Comparison of ENCODE assay signal across 14 cellular contexts in genomic region chr14:68956728-68957127, GRCh38. TPM values are rescaled to one million over a fixed set of nuclear protein-coding genes. Genes with fewer than 3 reads are reported as not detected.
DNase-seq lines count a peak whose midpoint lies in the region; ATAC-seq and TF ChIP-seq lines count a peak whose summit lies in the region.
"Had no signal": no experiment of that assay in that cellular context is flagged by ENCODE, and none has a peak within 500 bp of the region (broad histone marks: within the 10 kb centered on the region; RNA-seq: fewer than 3 reads in every experiment).

No MANE protein-coding gene starts in this region.

- H3K9me3 ChIP-seq in CD4-positive, alpha-beta T cell (ENCODE audit: control insufficient read depth, low read length) = no peaks in the 10 kb centered on the region
- H3K9me3 ChIP-seq in fibroblast of lung (ENCODE audit: control insufficient read depth, insufficient read depth, low read depth, low read length) (no peaks in the 10 kb centered on the region), smooth muscle cell (replicated peaks; ENCODE audit: low read depth) (no peaks in the 10 kb centered on the region)
- H3K9me3 ChIP-seq: lower lobe of right lung had no signal

- H3K9ac ChIP-seq in fibroblast of lung (ENCODE audit: insufficient read depth, low read length) (no peak overlapping the region), smooth muscle cell (ENCODE audit: low read depth) (no peak overlapping the region)

- peaks cover 40% of the 10 kb centered on the region for H3K36me3 Mint-ChIP-seq in CD4-positive, alpha-beta T cell (ENCODE audit: low read depth)
- H3K36me3 Mint-ChIP-seq in WTC11 = peaks cover 7% of the 10 kb centered on the region; the same call in 1 of the 2 replicates
- H3K36me3 Mint-ChIP-seq: activated CD4-positive, alpha-beta memory T cell treated with anti-CD3 and anti-CD28 coated beads for 36 hours had no signal

- peaks cover 94% of the 10 kb centered on the region for H3K4me1 Mint-ChIP-seq in CD4-positive, alpha-beta T cell (ENCODE audit: low read depth)
- peaks cover 63% of the 10 kb centered on the region for H3K4me1 Mint-ChIP-seq in WTC11

- POLR2A ChIA-PET in CD4-positive, alpha-beta T cell (lab: Charles Lee) = interaction anchor here (0.9 to 4.4 kb wide), 4 partner anchors 9 to 20 kb away, joined by 3 to 37 read pairs (median 5); no protein-coding TSS in a partner anchor
- POLR2A ChIA-PET in WTC11 (lab: Charles Lee) = interaction anchor here (0.8 to 1.3 kb wide), 2 partner anchors 9 to 28 kb away, joined by 3 to 4 read pairs; no protein-coding TSS in a partner anchor

- no peak for DNase-seq in CD4-positive, alpha-beta T cell
- no peak for DNase-seq in WTC11 (ENCODE audit: low spot score)
- DNase-seq in fibroblast of lung (ENCODE audit: low read depth in 2 of 2) = no peak
- DNase-seq in smooth muscle cell (lab: John Stamatoyannopoulos, UW; ENCODE audit: unreplicated experiment) = no peak
- DNase-seq in NCI-H146 treated with DMSO at 0.1 percent for 48 hours (lab: John Stamatoyannopoulos, UW; ENCODE audit: unreplicated experiment) = no peak
- DNase-seq in NOMO-1 treated with DMSO at 0.1 percent for 48 hours (lab: John Stamatoyannopoulos, UW; ENCODE audit: unreplicated experiment) = no peak
- DNase-seq: activated CD4-positive, alpha-beta memory T cell treated with anti-CD3 and anti-CD28 coated beads for 36 hours; effector memory CD4-positive, alpha-beta T cell; lower lobe of right lung; stimulated activated CD4-positive, alpha-beta T cell treated with anti-CD3 and anti-CD28 coated beads, Interleukin-2, amount 100 ng/mL, for 48 hours; stimulated activated naive CD4-positive, alpha-beta T cell had no signal

- WGBS in smooth muscle cell (ENCODE audit: low lambda C conversion rate) = 63% methylated on average over 3 of the region's 3 CpGs

- H3K4me1 ChIP-seq in fibroblast of lung (ENCODE audit: control insufficient read depth, extremely low read depth, insufficient read depth, low read length) = peaks cover 65% of the 10 kb centered on the region
- H3K4me1 ChIP-seq in smooth muscle cell (ENCODE audit: low read depth) = peaks cover 49% of the 10 kb centered on the region

- CTCF ChIA-PET in CD4-positive, alpha-beta T cell (lab: Charles Lee) = interaction anchor here (1.6 kb wide), 1 partner anchor 11 kb away, joined by 3 read pairs; no protein-coding TSS in a partner anchor
- CTCF ChIA-PET in WTC11 (lab: Charles Lee) = interaction anchor here (1.0 to 3.3 kb wide), 2 partner anchors 15 to 19 kb away, joined by 3 to 10 read pairs; no protein-coding TSS in a partner anchor

- H3K27me3 Mint-ChIP-seq in CD4-positive, alpha-beta T cell = no peaks in the 10 kb centered on the region
- H3K27me3 Mint-ChIP-seq in WTC11 (ENCODE audit: low read depth) = no peaks in the 10 kb centered on the region
- H3K27me3 Mint-ChIP-seq: activated CD4-positive, alpha-beta memory T cell treated with anti-CD3 and anti-CD28 coated beads for 36 hours had no signal

- H3K4me3 ChIP-seq in fibroblast of lung (replicated peaks in 1 of 4; ENCODE audit: control extremely low read depth in 1 of 4, insufficient read depth in 1 of 4, low read depth in 3 of 4, low read length in 4 of 4) = no peak overlapping the region
- H3K4me3 ChIP-seq in smooth muscle cell = no peak overlapping the region
- H3K4me3 ChIP-seq: lower lobe of right lung had no signal

- peak overlapping the region; percentile 9 for H3K4me2 ChIP-seq in fibroblast of lung (ENCODE audit: extremely low read depth, insufficient read depth, low read length)
- H3K4me2 ChIP-seq in smooth muscle cell = peak overlapping the region; percentile 41

- TF ChIP-seq CTCF in CD4-positive, alpha-beta T cell (IDR thresholded peaks at IDR 0.05) = no peak
- no peak for TF ChIP-seq CTCF in WTC11 (IDR thresholded peaks at IDR 0.05)
- TF ChIP-seq CTCF in fibroblast of lung (conservative IDR thresholded peaks at IDR 0.05 in 1 of 2, IDR thresholded peaks at IDR 0.05 in 1 of 2; ENCODE audit: low read depth in 1 of 2, low read length in 2 of 2) = no peak
- TF ChIP-seq CTCF in smooth muscle cell (IDR thresholded peaks at IDR 0.05; ENCODE audit: borderline replicate concordance, insufficient read depth, poor library complexity, severe bottlenecking) = no peak

- H3K27ac ChIP-seq in CD4-positive, alpha-beta T cell (ENCODE audit: low read depth, low read length) = no peak overlapping the region
- peak overlapping the region; percentile 46 for H3K27ac ChIP-seq in fibroblast of lung (ENCODE audit: insufficient read depth, low read length)
- H3K27ac ChIP-seq in smooth muscle cell (ENCODE audit: low read depth) = peak overlapping the region; percentile 96
- H3K27ac ChIP-seq: lower lobe of right lung had no signal

- H3K27me3 ChIP-seq in CD4-positive, alpha-beta T cell (ENCODE audit: control insufficient read depth, insufficient read depth, low read length) = no peaks in the 10 kb centered on the region
- H3K27me3 ChIP-seq in fibroblast of lung (ENCODE audit: control insufficient read depth, insufficient read depth, low read length) (no peaks in the 10 kb centered on the region), smooth muscle cell (ENCODE audit: low read depth) (no peaks in the 10 kb centered on the region)

- H2AFZ ChIP-seq in fibroblast of lung (ENCODE audit: low read length) (no peak overlapping the region), smooth muscle cell (ENCODE audit: low read depth) (no peak overlapping the region)

- H3K36me3 ChIP-seq in fibroblast of lung (ENCODE audit: control insufficient read depth, insufficient read depth, low read length) (peaks cover 11% of the 10 kb centered on the region), smooth muscle cell (ENCODE audit: low read depth) (no peaks in the 10 kb centered on the region)
- H3K36me3 ChIP-seq: lower lobe of right lung had no signal

- no peaks in the 10 kb centered on the region for H3K9me3 Mint-ChIP-seq in CD4-positive, alpha-beta T cell
- H3K9me3 Mint-ChIP-seq in WTC11 = no peaks in the 10 kb centered on the region
- H3K9me3 Mint-ChIP-seq: activated CD4-positive, alpha-beta memory T cell treated with anti-CD3 and anti-CD28 coated beads for 36 hours; T-helper 2 cell treated with Interferon-gamma antibody and Interleukin-4, amounts not matched to agents 5 μg/mL and 100 μg/mL, for 36 hours had no signal

- H4K20me1 ChIP-seq in fibroblast of lung (ENCODE audit: control insufficient read depth, extremely low read depth, insufficient read depth, low read length) (peaks cover 3% of the 10 kb centered on the region), smooth muscle cell (ENCODE audit: low read depth) (peaks cover 100% of the 10 kb centered on the region)

- ATAC-seq in CD4-positive, alpha-beta T cell (ENCODE audit: poor library complexity) = no peak
- ATAC-seq in WTC11 (no peak), GM21717 (IDR thresholded peaks at IDR 0.05; ENCODE audit: unreplicated experiment) (no peak), HG03045 (IDR thresholded peaks at IDR 0.05; ENCODE audit: unreplicated experiment) (no peak)
- ATAC-seq: lower lobe of right lung had no signal

- H3K79me2 ChIP-seq in fibroblast of lung (ENCODE audit: control insufficient read depth, insufficient read depth, low read length) = peaks cover 97% of the 10 kb centered on the region
- H3K79me2 ChIP-seq in smooth muscle cell (ENCODE audit: low read depth) = peaks cover 91% of the 10 kb centered on the region

- H3K4me3 Mint-ChIP-seq in CD4-positive, alpha-beta T cell = peak overlapping the region; percentile 53
- no peak overlapping the region for H3K4me3 Mint-ChIP-seq in WTC11
- H3K4me3 Mint-ChIP-seq: activated CD4-positive, alpha-beta memory T cell treated with anti-CD3 and anti-CD28 coated beads for 36 hours; T-helper 2 cell treated with Interferon-gamma antibody and Interleukin-4, amounts not matched to agents 5 μg/mL and 100 μg/mL, for 36 hours had no signal

- peaks cover 80% of the 10 kb centered on the region for H3F3A ChIP-seq in smooth muscle cell (ENCODE audit: low read depth)

- intact Hi-C loops in CD4-positive, alpha-beta T cell (cut with DNase I, micrococcal nuclease) = no loop called here

- H3K27ac Mint-ChIP-seq in CD4-positive, alpha-beta T cell = peak overlapping the region; percentile 70
- 0 out of 2 replicates have a peak overlapping the region, but pooled peaks have one; percentile 11 for H3K27ac Mint-ChIP-seq in WTC11
- H3K27ac Mint-ChIP-seq: activated CD4-positive, alpha-beta memory T cell treated with anti-CD3 and anti-CD28 coated beads for 36 hours; T-helper 2 cell treated with Interferon-gamma antibody and Interleukin-4, amounts not matched to agents 5 μg/mL and 100 μg/mL, for 36 hours had no signal

TF ChIP-seq in WTC11, 78 proteins besides CTCF, POLR2A, EP300 and RAD21 (continues in another document):
- TF ChIP-seq ELF4 (CRISPR knock-in tag; IDR thresholded peaks at IDR 0.05; ENCODE audit: low read depth) = no peak
- TF ChIP-seq IRF1 (CRISPR knock-in tag; IDR thresholded peaks at IDR 0.05) = no peak
- TF ChIP-seq ZNF423 (CRISPR knock-in tag; IDR thresholded peaks at IDR 0.05) = no peak
- no peak for TF ChIP-seq GRHL2 (CRISPR knock-in tag; IDR thresholded peaks at IDR 0.05; ENCODE audit: insufficient replicate concordance, severe bottlenecking)
- no peak for TF ChIP-seq ZBTB43 (CRISPR knock-in tag; IDR thresholded peaks at IDR 0.05)

RNA-seq across cellular contexts. Expression of gene ACTN1, which starts 22.4 kb away (rescaled TPM):
- total RNA-seq in CD4-positive, alpha-beta T cell = 100 to 1,000 TPM; 128 to 143 TPM
- total RNA-seq in WTC11 (2021) = 196 to 198 TPM (median 197 TPM) in 3 replicates
- 178 and 254 TPM in 2 replicates for total RNA-seq in fibroblast of lung
- 578 and 729 TPM in 2 replicates for polyA plus RNA-seq in fibroblast of lung
- polyA plus RNA-seq in fibroblast of lung (2012) = 491 and 638 TPM in 2 replicates
- polyA minus RNA-seq in fibroblast of lung (ENCODE audit: low replicate concordance) = 1,123 and 1,490 TPM in 2 replicates
- total RNA-seq in smooth muscle cell = 361 and 422 TPM in 2 replicates
- 741 and 806 TPM in 2 replicates for polyA plus RNA-seq in smooth muscle cell
